8 cellular contexts compared by ENCODE assay signal in the genomic region with DNA sequence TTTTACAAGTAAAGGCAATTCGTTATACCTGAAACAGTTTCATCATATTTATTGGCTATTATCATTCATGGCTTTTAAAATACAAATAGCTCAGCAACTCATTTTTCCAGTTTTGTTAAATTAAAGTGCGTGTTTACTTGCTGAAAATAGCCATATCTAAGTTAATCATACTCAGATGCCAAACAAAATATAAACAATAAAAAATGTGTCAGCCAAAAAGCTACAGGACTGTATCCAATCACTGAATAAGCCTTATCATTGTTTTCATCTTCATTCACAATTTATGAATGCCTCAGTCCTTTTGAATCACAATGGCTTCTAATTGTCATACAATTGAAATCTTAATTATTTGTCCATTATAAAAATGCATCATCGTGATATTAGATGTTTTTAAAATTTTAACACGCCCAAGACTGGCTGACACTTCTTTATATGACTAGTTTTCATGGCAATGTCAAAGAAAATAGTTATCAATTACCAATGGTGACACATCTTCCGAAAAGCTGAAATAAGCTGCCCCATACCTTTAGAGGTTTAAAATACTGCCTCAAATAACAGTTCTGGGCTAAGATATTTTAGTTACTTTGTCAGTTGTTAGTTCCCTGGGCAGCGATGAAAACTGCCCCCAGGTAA. TPM values are rescaled to one million over a fixed set of nuclear protein-coding genes. Genes with fewer than 3 reads are reported as not detected.
DNase-seq lines count a peak whose midpoint lies in the region; TF ChIP-seq lines count a peak whose summit lies in the region.
"Had no signal": no experiment of that assay in that cellular context is flagged by ENCODE, and none has a peak within 500 bp of the region (broad histone marks: within the 10 kb centered on the region; RNA-seq: fewer than 3 reads in every experiment).

No MANE protein-coding gene starts in this region.

- H3K4me3 ChIP-seq in MG63 (peak overlapping the region; percentile 88), liver (ENCODE audit: low read depth in 1 of 3, low read length in 3 of 3) (peak overlapping the region; percentile 83 to 95 (median 91)), Karpas-422 (ENCODE audit: low read length) (no peak overlapping the region)

- H3K4me1 ChIP-seq in liver (ENCODE audit: control insufficient read depth in 4 of 4, insufficient read depth in 4 of 4, low read length in 3 of 4): peaks cover 3 to 28% (median 17%) of the 10 kb centered on the region in 4 donors
- peaks cover 27% of the 10 kb centered on the region for H3K4me1 ChIP-seq in Karpas-422 (ENCODE audit: low read length)

- H3K27ac ChIP-seq in caudate nucleus (ENCODE audit: low read depth, low read length) (peak overlapping the region; percentile 28), liver (ENCODE audit: low read depth in 1 of 2, low read length in 2 of 2) (peak overlapping the region; percentile 98 to 99), Karpas-422 (ENCODE audit: low read length) (no peak overlapping the region)

- no peak overlapping the region for H3K4me2 ChIP-seq in Karpas-422 (ENCODE audit: low read depth, low read length, poor library complexity, severe bottlenecking)

- 11% methylated on average over 6 of the region's 6 CpGs for WGBS in liver

- no peak for TF ChIP-seq CTCF in liver (IDR thresholded peaks at IDR 0.05; ENCODE audit: low read depth, low read length, missing input control)

- H3K9me2 ChIP-seq in Karpas-422 (replicated peaks; ENCODE audit: insufficient read depth, low read length): no peaks in the 10 kb centered on the region

- no peak for TF ChIP-seq RAD21 in liver (IDR thresholded peaks at IDR 0.05)

- H3K9ac ChIP-seq in liver (ENCODE audit: low read depth in 1 of 2, low read length in 2 of 2) (peak overlapping the region; percentile 86 to 96), Karpas-422 (ENCODE audit: low read length) (no peak overlapping the region)

- H2AFZ ChIP-seq in Karpas-422 (ENCODE audit: low read length): no peak overlapping the region

- H4K20me1 ChIP-seq in Karpas-422 (ENCODE audit: insufficient read depth, low read depth, low read length): no peaks in the 10 kb centered on the region

- DNase-seq in MG63 (no peak), caudate nucleus (lab: John Stamatoyannopoulos, UW) (no peak), superior temporal gyrus (ENCODE audit: extremely low spot score) (peak; percentile 72), NCI-H1417 treated with DMSO at 0.1 percent for 48 hours (lab: John Stamatoyannopoulos, UW) (no peak), Karpas-422 (no peak)
- no peak for DNase-seq in activated CD4-positive, alpha-beta T cell treated with anti-CD3 and anti-CD28 coated beads for 48 hours

- H3K79me2 ChIP-seq in Karpas-422 (ENCODE audit: low read length): no peaks in the 10 kb centered on the region

- H3K27me3 ChIP-seq in MG63 (no peaks in the 10 kb centered on the region), liver (ENCODE audit: control insufficient read depth in 4 of 4, insufficient read depth in 4 of 4, low read length in 3 of 4) (no peaks in the 10 kb centered on the region), Karpas-422 (ENCODE audit: low read length) (no peaks in the 10 kb centered on the region)

- H3K36me3 ChIP-seq in MG63 (peaks cover 9% of the 10 kb centered on the region), liver (ENCODE audit: control insufficient read depth in 4 of 4, insufficient read depth in 3 of 4, low read depth in 1 of 4, low read length in 3 of 4) (peaks cover 0 to 3% (median 2%) of the 10 kb centered on the region in 4 donors), Karpas-422 (ENCODE audit: insufficient read depth, low read length) (no peaks in the 10 kb centered on the region)

- H3K9me3 ChIP-seq in MG63 (no peaks in the 10 kb centered on the region), liver (ENCODE audit: control insufficient read depth in 4 of 4, low read length in 3 of 4) (no peaks in the 10 kb centered on the region), Karpas-422 (ENCODE audit: low read length) (no peaks in the 10 kb centered on the region)

TF ChIP-seq in liver, 16 proteins besides CTCF, POLR2A, EP300 and RAD21:
- TF ChIP-seq, protein P1, sequence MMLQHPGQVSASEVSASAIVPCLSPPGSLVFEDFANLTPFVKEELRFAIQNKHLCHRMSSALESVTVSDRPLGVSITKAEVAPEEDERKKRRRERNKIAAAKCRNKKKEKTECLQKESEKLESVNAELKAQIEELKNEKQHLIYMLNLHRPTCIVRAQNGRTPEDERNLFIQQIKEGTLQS (IDR thresholded peaks at IDR 0.05): no peak
- TF ChIP-seq YY1 (IDR thresholded peaks at IDR 0.05): peak; percentile 8

RNA-seq across cellular contexts. Expression of a gene that starts 1.9 kb away (rescaled TPM):
- total RNA-seq in MG63 (2014; rRNA removed; shearing (Covaris generic); ENCODE audit: low replicate concordance): 47.3 and 62.1 TPM in 2 replicates
- total RNA-seq in liver: 10 to 100 TPM in 1 of 2 donors, 1 to 10 TPM in 1; 3.2 to 23.2 TPM
- 10 to 100 TPM in 1 of 2 donors, 1 to 10 TPM in 1; 4.2 to 11.7 TPM for polyA plus RNA-seq in liver
- total RNA-seq in Karpas-422 (2014; rRNA removed; shearing (Covaris generic); ENCODE audit: low replicate concordance): 1.0 and 3.6 TPM in 2 replicates
- total RNA-seq: activated naive CD8-positive, alpha-beta T cell treated with anti-CD3 and anti-CD28 coated beads, Interleukin-2, amount 10 ng/mL, durations not matched to agents 7 days and 5 days had no signal
